ENCODE assay signal across 30 cellular contexts in genomic region chr5:78653031-78653430, GRCh38.
"Had no signal": no experiment of that assay in that cellular context is flagged by ENCODE, and none has a peak within 500 bp of the region (broad histone marks: within the 10 kb centered on the region; RNA-seq: fewer than 3 reads in every experiment).

No MANE protein-coding gene starts in this region.

- H3K4me1 ChIP-seq: pancreas, prostate gland, vagina had no signal

- FAIRE-seq: pancreas had no signal

- H3K9me3 Mint-ChIP-seq: natural killer cell; neural progenitor cell; stimulated activated naive B cell treated with anti-CD40 and anti-IgM and Interleukin-4, amounts not matched to agents 10 μg/mL and 1 μg/mL and 100 μg/mL, for 72 hours; type B pancreatic cell had no signal

- H3K27ac Mint-ChIP-seq: mesothelial cell of epicardium; natural killer cell; nephron progenitor cell; neural progenitor cell; stimulated activated naive B cell treated with anti-CD40 and anti-IgM and Interleukin-4, amounts not matched to agents 10 μg/mL and 1 μg/mL and 100 μg/mL, for 72 hours; type B pancreatic cell had no signal

- DNase-seq: hypothalamus; islet precursor cell; left ventricle myocardium inferior; mesendoderm; naive B cell; natural killer cell; nephron progenitor cell; occipital lobe; pancreas; posterior cingulate gyrus; retina; right cardiac atrium; stimulated activated CD4-positive, alpha-beta T cell treated with anti-CD3 and anti-CD28 coated beads, Interleukin-12 subunit alpha, Interleukin-12 subunit beta, amount 100 ng/mL, for 4 hours; stimulated activated CD4-positive, alpha-beta T cell treated with anti-CD3 and anti-CD28 coated beads, Interleukin-15, amount 100 ng/mL, for 24 hours; stimulated activated CD4-positive, alpha-beta T cell treated with anti-CD3 and anti-CD28 coated beads, Interleukin-2, amount 100 ng/mL, for 24 hours; stimulated activated CD4-positive, alpha-beta T cell treated with anti-CD3 and anti-CD28 coated beads, Interleukin-4, amount 100 ng/mL, for 1 hour; stimulated activated naive B cell treated with anti-CD40 and anti-IgM and Interleukin-4, amounts not matched to agents 10 μg/mL and 1 μg/mL and 100 μg/mL, for 72 hours; stimulated activated naive CD8-positive, alpha-beta T cell treated with anti-CD3 and anti-CD28 coated beads, Interleukin-15, Interleukin-2, amounts not matched to agents 100 U/mL and 50 U/mL, for 24 hours; stomach; testis had no signal

- H3K4me2 ChIP-seq: neural progenitor cell had no signal

- H3K36me3 ChIP-seq: left ventricle myocardium inferior, neural progenitor cell, neutrophil, pancreas, prostate gland, stomach, tibial nerve, vagina had no signal

- H3K27me3 ChIP-seq: neural progenitor cell, pancreas, testis, tibial nerve, vagina had no signal

- H3K4me3 Mint-ChIP-seq: mesothelial cell of epicardium; natural killer cell; nephron progenitor cell; neural progenitor cell; stimulated activated naive B cell treated with anti-CD40 and anti-IgM and Interleukin-4, amounts not matched to agents 10 μg/mL and 1 μg/mL and 100 μg/mL, for 72 hours; type B pancreatic cell had no signal

- H3K27ac ChIP-seq: left ventricle myocardium inferior, neural progenitor cell, neutrophil, pancreas, prostate gland, skin epidermis, stomach, tibial nerve, vagina had no signal

- H3K9ac ChIP-seq: neural progenitor cell had no signal

- H3K4me3 ChIP-seq: left ventricle myocardium inferior, lung, neural progenitor cell, pancreas, prostate gland, skin epidermis, stomach, testis, tibial nerve, vagina had no signal

- H3K9me3 ChIP-seq: left ventricle myocardium inferior, neutrophil, pancreas, prostate gland, stomach, testis, tibial nerve, vagina had no signal

- H3K36me3 Mint-ChIP-seq: mesothelial cell of epicardium; naive B cell; natural killer cell; neural progenitor cell; stimulated activated naive B cell treated with anti-CD40 and anti-IgM and Interleukin-4, amounts not matched to agents 10 μg/mL and 1 μg/mL and 100 μg/mL, for 72 hours; type B pancreatic cell had no signal

- H3K27me3 Mint-ChIP-seq: naive B cell, type B pancreatic cell had no signal

- ATAC-seq: natural killer cell; pancreas; right cardiac atrium; sciatic nerve; stimulated activated naive B cell treated with anti-CD40 and anti-IgM and Interleukin-4, amounts not matched to agents 10 μg/mL and 1 μg/mL and 100 μg/mL, for 72 hours; stimulated activated naive CD8-positive, alpha-beta T cell treated with anti-CD3 and anti-CD28 coated beads, Interleukin-15, Interleukin-2, amounts not matched to agents 100 U/mL and 50 U/mL, for 24 hours had no signal

- H2AFZ ChIP-seq: neural progenitor cell had no signal
